ENCODE assay signal across 10 cellular contexts in the genomic region with DNA sequence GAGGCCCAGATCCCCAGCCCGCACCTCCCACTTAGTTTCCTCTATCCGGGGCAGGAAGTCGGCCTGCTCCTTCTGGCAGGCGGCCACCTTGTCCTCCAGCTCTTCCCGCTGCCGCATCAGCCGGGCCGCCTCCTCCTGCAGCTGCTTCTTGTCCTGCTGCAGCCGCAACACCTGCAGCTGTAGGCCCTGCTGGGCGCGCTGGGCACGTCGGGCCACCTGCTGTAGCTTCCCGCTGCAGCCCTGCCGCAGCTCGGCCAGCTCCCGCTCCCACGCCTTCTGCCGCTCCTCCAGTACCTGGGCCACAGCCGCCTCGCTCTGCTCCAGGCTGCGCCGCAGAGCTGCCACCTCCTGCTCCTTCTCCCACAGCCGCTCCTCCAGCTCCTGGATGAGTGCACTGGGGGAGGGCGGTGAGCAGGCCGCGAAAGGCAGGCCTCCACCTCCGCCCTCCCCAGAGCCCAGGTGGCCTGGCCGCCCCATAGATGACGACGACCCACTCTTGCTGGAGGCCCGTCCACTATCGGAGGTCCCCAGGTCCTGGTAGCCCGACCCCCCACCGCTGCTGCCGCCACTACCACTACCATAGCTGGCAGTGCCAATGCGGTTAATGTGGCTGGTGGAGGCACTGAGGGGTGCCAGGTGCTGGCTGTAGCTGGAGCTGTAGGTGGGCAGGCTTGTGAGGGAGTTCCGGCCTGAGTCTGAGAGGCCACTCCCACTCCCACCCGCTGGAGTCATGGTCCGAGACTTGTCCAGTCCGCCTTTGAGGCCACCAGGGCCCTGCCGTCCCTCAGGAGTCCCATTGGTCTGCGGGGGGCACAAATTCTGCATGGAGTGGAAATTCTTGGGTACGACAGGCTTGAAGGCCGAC. TPM values are rescaled to one million over a fixed set of nuclear protein-coding genes. Genes with fewer than 3 reads are reported as not detected.
DNase-seq lines count a peak whose midpoint lies in the region; ATAC-seq and TF ChIP-seq lines count a peak whose summit lies in the region.
"Had no signal": no experiment of that assay in that cellular context is flagged by ENCODE, and none has a peak within 500 bp of the region (broad histone marks: within the 10 kb centered on the region; RNA-seq: fewer than 3 reads in every experiment).

No MANE protein-coding gene starts in this region.

- peaks cover 4% of the 10 kb centered on the region for H3K4me1 Mint-ChIP-seq in central memory CD8-positive, alpha-beta T cell
- peaks cover 0 to 15% (median 12%) of the 10 kb centered on the region in 7 donors for H3K4me1 Mint-ChIP-seq in naive thymus-derived CD4-positive, alpha-beta T cell
- H3K4me1 Mint-ChIP-seq: memory B cell had no signal

- intact Hi-C loops in naive thymus-derived CD4-positive, alpha-beta T cell (cut with micrococcal nuclease), result no loop called here

- peaks cover 4% of the 10 kb centered on the region for H3K36me3 Mint-ChIP-seq in central memory CD8-positive, alpha-beta T cell (ENCODE audit: insufficient read depth)
- peaks cover 0 to 4% (median 0%) of the 10 kb centered on the region in 5 donors for H3K36me3 Mint-ChIP-seq in naive thymus-derived CD4-positive, alpha-beta T cell
- H3K36me3 Mint-ChIP-seq: memory B cell had no signal

- no peaks in the 10 kb centered on the region for H3K36me3 ChIP-seq in naive thymus-derived CD4-positive, alpha-beta T cell (ENCODE audit: control insufficient read depth in 2 of 3, insufficient read depth in 3 of 3, low read length in 3 of 3)

- H3K27ac Mint-ChIP-seq in central memory CD8-positive, alpha-beta T cell (ENCODE audit: low read depth), result no peak overlapping the region
- peak overlapping the region in 1 of 9 donors; percentile 51 for H3K27ac Mint-ChIP-seq in naive thymus-derived CD4-positive, alpha-beta T cell
- H3K27ac Mint-ChIP-seq: memory B cell had no signal

- H3K27me3 ChIP-seq in naive thymus-derived CD4-positive, alpha-beta T cell (ENCODE audit: control insufficient read depth in 2 of 2, insufficient read depth in 2 of 2, low read length in 2 of 2), result no peaks in the 10 kb centered on the region

- no peaks in the 10 kb centered on the region for H3K9me3 ChIP-seq in naive thymus-derived CD4-positive, alpha-beta T cell (ENCODE audit: control insufficient read depth in 2 of 3, low read length in 3 of 3)

- peak overlapping the region; percentile 41 for H3K4me3 Mint-ChIP-seq in central memory CD8-positive, alpha-beta T cell
- H3K4me3 Mint-ChIP-seq in naive thymus-derived CD4-positive, alpha-beta T cell, result peak overlapping the region in 4 of 10 donors; percentile 25 to 70 (median 40)
- H3K4me3 Mint-ChIP-seq: memory B cell had no signal

- H3K4me1 ChIP-seq in naive thymus-derived CD4-positive, alpha-beta T cell (ENCODE audit: control insufficient read depth in 2 of 2, insufficient read depth in 2 of 2, low read length in 2 of 2), result peaks cover 0 to 3% of the 10 kb centered on the region in 2 donors

- no peak for TF ChIP-seq CTCF in GM10248 (IDR thresholded peaks at IDR 0.05; ENCODE audit: control extremely low read depth, extremely low read depth, low read depth, missing control alignments)

- CTCF ChIA-PET in naive thymus-derived CD4-positive, alpha-beta T cell (lab: Charles Lee), result interaction anchor here (0.6 kb wide), 2 partner anchors 53 to 218 kb away, joined by 3 read pairs; no protein-coding TSS in a partner anchor
- CTCF ChIA-PET in GM10248 (lab: Yijun Ruan, JAX), result interaction anchor here (0.9 kb wide), 1 partner anchor 20 kb away, joined by 4 read pairs; no protein-coding TSS in a partner anchor

- H3K4me3 ChIP-seq in naive thymus-derived CD4-positive, alpha-beta T cell (ENCODE audit: low read length), result no peak overlapping the region

- H3K27me3 Mint-ChIP-seq in central memory CD8-positive, alpha-beta T cell, result peaks cover 18% of the 10 kb centered on the region
- peaks cover 0 to 36% (median 11%) of the 10 kb centered on the region in 5 donors for H3K27me3 Mint-ChIP-seq in naive thymus-derived CD4-positive, alpha-beta T cell

- DNase-seq in DMS153 (lab: John Stamatoyannopoulos, UW) (peak; percentile 81), NCI-H187 (lab: John Stamatoyannopoulos, UW) (peak; percentile 73 to 87), GM10248 (ENCODE audit: extremely low spot score) (no peak), iPS-NIHi7 (ENCODE audit: extremely low spot score) (no peak)
- no peak for DNase-seq in central memory CD8-positive, alpha-beta T cell (ENCODE audit: low spot score in 2 of 2)
- no peak for DNase-seq in naive thymus-derived CD4-positive, alpha-beta T cell
- DNase-seq in stimulated activated CD8-positive, alpha-beta memory T cell treated with anti-CD3 and anti-CD28 coated beads, Interleukin-4, amount 100 ng/mL, for 48 hours, result no peak
- DNase-seq: stimulated activated CD4-positive, alpha-beta T cell treated with anti-CD3 and anti-CD28 coated beads, Interleukin-4, amount 100 ng/mL, for 1 hour had no signal

- no peaks in the 10 kb centered on the region for H3K9me3 Mint-ChIP-seq in central memory CD8-positive, alpha-beta T cell
- H3K9me3 Mint-ChIP-seq in naive thymus-derived CD4-positive, alpha-beta T cell, result no peaks in the 10 kb centered on the region
- H3K9me3 Mint-ChIP-seq: memory B cell had no signal

- POLR2A ChIA-PET in naive thymus-derived CD4-positive, alpha-beta T cell (lab: Charles Lee), result interaction anchor here (1.1 kb wide), 1 partner anchor 17 kb away, joined by 5 read pairs; no protein-coding TSS in a partner anchor
- POLR2A ChIA-PET in GM10248 (lab: Yijun Ruan, JAX), result no interaction called here

- no peak for ATAC-seq in central memory CD8-positive, alpha-beta T cell (replicated peaks; ENCODE audit: extremely low read depth, poor library complexity, severe bottlenecking)
- peak; percentile 8 for ATAC-seq in naive thymus-derived CD4-positive, alpha-beta T cell
- ATAC-seq in HG03460 (IDR thresholded peaks at IDR 0.05; ENCODE audit: unreplicated experiment), result no peak

- H3K27ac ChIP-seq in naive thymus-derived CD4-positive, alpha-beta T cell (ENCODE audit: low read depth, low read length), result no peak overlapping the region

RNA-seq across cellular contexts. Expression of a gene that starts 6.0 kb away (rescaled TPM):
- 10 to 100 TPM; 24.5 to 41.9 (median 30.6) TPM for total RNA-seq in naive thymus-derived CD4-positive, alpha-beta T cell
- 10 to 100 TPM; 21.2 to 26.3 TPM for polyA plus RNA-seq in naive thymus-derived CD4-positive, alpha-beta T cell

RNA-seq across cellular contexts. Expression of a gene that starts 6.0 kb away (rescaled TPM):
- 10 to 100 TPM in 2 of 5 experiments, 1 to 10 TPM in 3; 8.3 to 13.8 (median 9.5) TPM for total RNA-seq in naive thymus-derived CD4-positive, alpha-beta T cell
- 1 to 10 TPM; 5.8 to 8.7 TPM for polyA plus RNA-seq in naive thymus-derived CD4-positive, alpha-beta T cell

RNA-seq across cellular contexts. Expression of a gene that starts 7.6 kb away (rescaled TPM):
- 10 to 100 TPM in 4 of 5 experiments, under 1 TPM in 1; 0.73 to 34.6 (median 22.0) TPM for total RNA-seq in naive thymus-derived CD4-positive, alpha-beta T cell
- polyA plus RNA-seq in naive thymus-derived CD4-positive, alpha-beta T cell, result 1 to 10 TPM; 4.4 to 4.8 TPM

RNA-seq across cellular contexts. Expression of a gene that starts 38.8 kb away (rescaled TPM):
- total RNA-seq in naive thymus-derived CD4-positive, alpha-beta T cell, result 10 to 100 TPM; 39.4 to 60.3 (median 46.6) TPM
- 10 to 100 TPM; 40.6 to 58.0 TPM for polyA plus RNA-seq in naive thymus-derived CD4-positive, alpha-beta T cell

RNA-seq across cellular contexts. Expression of a gene that starts 43.6 kb away (rescaled TPM):
- total RNA-seq in naive thymus-derived CD4-positive, alpha-beta T cell, result 10 to 100 TPM; 37.7 to 71.2 (median 43.5) TPM
- 10 to 100 TPM; 50.1 to 62.3 TPM for polyA plus RNA-seq in naive thymus-derived CD4-positive, alpha-beta T cell

Comparison
In these comparisons a context has a peak if more than half of its experiments do, and no peak if none do; other contexts are left out.
1. DNase-seq: peak in DMS153 (single experiment) and NCI-H187 (2 of 2); none in central memory CD8-positive, alpha-beta T cell (0 of 2), naive thymus-derived CD4-positive, alpha-beta T cell (0 of 9), GM10248 (single experiment), stimulated activated CD8-positive, alpha-beta memory T cell treated with anti-CD3 and anti-CD28 coated beads, Interleukin-4, amount 100 ng/mL, for 48 hours (single experiment) and iPS-NIHi7 (single experiment).